22 cellular contexts compared by ENCODE assay signal in the genomic region with DNA sequence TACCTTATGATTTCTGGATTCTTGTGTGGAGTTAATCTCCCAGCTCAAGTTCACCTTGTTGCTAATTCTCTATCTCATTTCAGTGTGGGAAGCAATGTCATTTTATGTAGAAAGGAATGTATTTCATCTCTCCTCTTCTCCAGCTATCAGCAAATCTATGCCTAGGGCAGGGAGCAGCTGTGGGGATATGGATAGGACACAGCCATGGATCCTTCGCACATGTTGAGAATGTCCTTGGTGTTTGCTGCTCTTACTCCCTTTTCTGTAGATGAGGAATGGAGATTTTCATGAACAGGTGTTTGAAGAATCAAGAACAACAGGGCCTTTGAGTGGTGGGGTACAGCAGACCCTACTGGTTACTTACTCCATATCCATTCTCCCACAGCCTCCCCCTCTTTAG.
"Had no signal": no experiment of that assay in that cellular context is flagged by ENCODE, and none has a peak within 500 bp of the region (broad histone marks: within the 10 kb centered on the region; RNA-seq: fewer than 3 reads in every experiment).

No MANE protein-coding gene starts in this region.

- H3K36me3 ChIP-seq: colonic mucosa, esophagus squamous epithelium, gastrocnemius medialis, gastroesophageal sphincter, heart left ventricle, heart right ventricle had no signal

- H3K4me3 ChIP-seq: colonic mucosa, coronary artery, dorsolateral prefrontal cortex, esophagus squamous epithelium, gastrocnemius medialis, gastroesophageal sphincter, heart left ventricle, heart right ventricle had no signal

- H3K27ac ChIP-seq: colonic mucosa, coronary artery, dorsolateral prefrontal cortex, epithelial cell of prostate, esophagus squamous epithelium, foreskin keratinocyte, gastrocnemius medialis, gastroesophageal sphincter, heart left ventricle, heart right ventricle had no signal

- H3K9me3 ChIP-seq: colonic mucosa, esophagus squamous epithelium, gastrocnemius medialis, gastroesophageal sphincter, heart left ventricle, heart right ventricle had no signal

- H3K27me3 ChIP-seq: colonic mucosa, esophagus squamous epithelium, foreskin keratinocyte, gastrocnemius medialis, gastroesophageal sphincter, heart left ventricle, heart right ventricle had no signal

- ATAC-seq: effector memory CD8-positive, alpha-beta T cell; esophagus mucosa; foreskin keratinocyte; gastrocnemius medialis; gastroesophageal sphincter; heart left ventricle; heart right ventricle had no signal

- H3K4me1 ChIP-seq: colonic mucosa, gastrocnemius medialis, gastroesophageal sphincter, heart left ventricle had no signal

- DNase-seq: colonic mucosa; cortex of kidney; dermis blood vessel endothelial cell; dorsolateral prefrontal cortex; effector CD4-positive, alpha-beta T cell; effector CD8-positive, alpha-beta T cell; effector memory CD4-positive, alpha-beta T cell; effector memory CD8-positive, alpha-beta T cell; endodermal cell; erythroblast; esophagus squamous epithelium; foreskin fibroblast; foreskin keratinocyte; foreskin melanocyte; gastrocnemius medialis; glutamatergic neuron; heart left ventricle; heart right ventricle had no signal
